ENCODE assay signal across 8 cellular contexts in genomic region chr6:112253505-112253841, GRCh38. TPM values are rescaled to one million over a fixed set of nuclear protein-coding genes. Genes with fewer than 3 reads are reported as not detected.
DNase-seq lines count a peak whose midpoint lies in the region; ATAC-seq and TF ChIP-seq lines count a peak whose summit lies in the region.

No MANE protein-coding gene starts in this region.

- peaks cover 33% of the 10 kb centered on the region; the same call in 1 of the 2 replicates for H3K36me3 ChIP-seq in GM23248 (ENCODE audit: low read depth)

- WGBS in GM23248 (ENCODE audit: low coverage in 1 of 2, low lambda C conversion rate in 2 of 2, missing lambda C conversion rate in 2 of 2), 2 experiments = 2% methylated on average over 8 of the region's 8 CpGs

- H3K4me3 ChIP-seq in GM23248 (peak overlapping the region; percentile 100), fibroblast of pulmonary artery (replicated peaks; ENCODE audit: low read depth, low read length) (peak overlapping the region; percentile 83)

- peak overlapping the region; percentile 95 for H3K9ac ChIP-seq in GM23248

- peaks cover 60% of the 10 kb centered on the region for H3K79me2 ChIP-seq in GM23248 (ENCODE audit: insufficient read depth)

- H3K27ac ChIP-seq in GM23248 = peak overlapping the region; percentile 82

- peaks cover 58% of the 10 kb centered on the region for H3F3A ChIP-seq in GM23248 (ENCODE audit: insufficient read depth)

- in situ Hi-C loops in GM23248 (cut with MboI) = no loop called here

- H3K27ac Mint-ChIP-seq in T-helper 17 cell (no peak overlapping the region), neural crest cell (ENCODE audit: unreplicated experiment) (peak overlapping the region; percentile 97)

- H3K9me3 ChIP-seq in GM23248 (ENCODE audit: low read depth) (no peaks in the 10 kb centered on the region), T-helper 17 cell (ENCODE audit: control insufficient read depth, low read length, poor library complexity, severe bottlenecking) (no peaks in the 10 kb centered on the region)

- H3K9me3 Mint-ChIP-seq in neural crest cell = no peaks in the 10 kb centered on the region

- H3K4me1 ChIP-seq in GM23248 (ENCODE audit: insufficient read depth) = peaks cover 36% of the 10 kb centered on the region

- 0 out of 2 replicates have a peak overlapping the region, but pooled peaks have one; percentile 58 for H2AFZ ChIP-seq in GM23248

- peaks cover 10% of the 10 kb centered on the region for H3K4me1 Mint-ChIP-seq in T-helper 17 cell
- peaks cover 32% of the 10 kb centered on the region for H3K4me1 Mint-ChIP-seq in neural crest cell

- peak overlapping the region; percentile 96 for H3K4me2 ChIP-seq in GM23248 (ENCODE audit: unreplicated experiment)

- H3K27me3 Mint-ChIP-seq in T-helper 17 cell (peaks cover 61% of the 10 kb centered on the region), neural crest cell (ENCODE audit: low read depth) (peaks cover 4% of the 10 kb centered on the region)

- H3K4me3 Mint-ChIP-seq in T-helper 17 cell (peak overlapping the region; percentile 87), neural crest cell (peak overlapping the region; percentile 87)

- peak; percentile 21 for ATAC-seq in T-helper 17 cell
- no peak for ATAC-seq in GM21619 (IDR thresholded peaks at IDR 0.05; ENCODE audit: unreplicated experiment)

- H3K27me3 ChIP-seq in GM23248 (replicated peaks; ENCODE audit: insufficient read depth) = no peaks in the 10 kb centered on the region

- no peaks in the 10 kb centered on the region for H4K20me1 ChIP-seq in GM23248 (ENCODE audit: insufficient read depth)

- peak; percentile 42 for DNase-seq in GM23248
- no peak for DNase-seq in T-helper 17 cell
- DNase-seq in fibroblast of pulmonary artery (ENCODE audit: low read depth) = no peak
- no peak for DNase-seq in neural crest cell (ENCODE audit: low read depth, low spot score)
- DNase-seq in mucosa of gallbladder (ENCODE audit: low spot score) = no peak
- DNase-seq in effector CD4-positive, alpha-beta T cell = no peak
- DNase-seq in activated CD4-positive, alpha-beta T cell treated with anti-CD3 and anti-CD28 coated beads for 48 hours = no peak

- TF ChIP-seq CTCF in fibroblast of pulmonary artery (IDR thresholded peaks at IDR 0.05; ENCODE audit: low read length, missing control alignments) (no peak), neural crest cell (conservative IDR thresholded peaks at IDR 0.05) (no peak)

- H3K36me3 Mint-ChIP-seq in T-helper 17 cell (ENCODE audit: low read depth) = peaks cover 2% of the 10 kb centered on the region
- peaks cover 9% of the 10 kb centered on the region for H3K36me3 Mint-ChIP-seq in neural crest cell (ENCODE audit: low read depth)

- no peaks in the 10 kb centered on the region for H3K9me2 ChIP-seq in GM23248 (ENCODE audit: insufficient read depth)

RNA-seq across cellular contexts. Expression of gene LAMA4, which starts 0.9 kb away (rescaled TPM):
- 429 and 440 TPM in 2 replicates for total RNA-seq in GM23248 (2014; rRNA removed; shearing (Covaris generic))
- polyA plus RNA-seq in GM23248 (2016; fragmentation: Nextera tagmentation; extraction: Ambion mirVana) = 331 and 339 TPM in 2 replicates
- total RNA-seq in T-helper 17 cell (not detected), neural crest cell (14.7 and 18.0 TPM in 2 replicates), mucosa of gallbladder (67.8 TPM)

Comparison
In these comparisons a context has a peak if more than half of its experiments do, and no peak if none do; other contexts are left out.
1. RNA of gene LAMA4, which starts 0.9 kb away (total RNA-seq): 429 to 440 TPM in GM23248, 67.8 TPM in mucosa of gallbladder (single experiment) and 14.7 to 18.0 TPM in neural crest cell; not detected in T-helper 17 cell; every median in the first group is over 10 times any median in the second.